In genomic region chr17:310111-311010, GRCh38 we compare ENCODE assay signal across 22 cellular contexts. TPM values are rescaled to one million over a fixed set of nuclear protein-coding genes. Genes with fewer than 3 reads are reported as not detected.
DNase-seq lines count a peak whose midpoint lies in the region; ATAC-seq and TF ChIP-seq lines count a peak whose summit lies in the region.
"Had no signal": no experiment of that assay in that cellular context is flagged by ENCODE, and none has a peak within 500 bp of the region (broad histone marks: within the 10 kb centered on the region; RNA-seq: fewer than 3 reads in every experiment).

No MANE protein-coding gene starts in this region.

- peaks cover 0 to 8% (median 0%) of the 10 kb centered on the region in 11 experiments; a peak in 2 of 22 replicates for H3K27me3 ChIP-seq in BLaER1 treated with 17β-estradiol and CSF1 and Interleukin-3, amounts not matched to agents 10 nM and 100 nM
- no peaks in the 10 kb centered on the region for H3K27me3 ChIP-seq in prostate gland (replicated peaks; ENCODE audit: insufficient read depth)
- H3K27me3 ChIP-seq in GM23248 (replicated peaks; ENCODE audit: insufficient read depth) = no peaks in the 10 kb centered on the region
- H3K27me3 ChIP-seq: adrenal gland, cardiac muscle cell had no signal

- no peak overlapping the region for H3K4me3 Mint-ChIP-seq in WTC11
- H3K4me3 Mint-ChIP-seq: activated T-cell treated with anti-CD3 and anti-CD28 coated beads, Interleukin-2, amount 50 U/mL, for 24 hours; HFFc6; natural killer cell treated with Interleukin-12 subunit alpha and Interleukin-12 subunit beta and Interleukin-15 and Interleukin-18, amount 100 ng/mL, for 72 hours; stimulated activated memory B cell treated with anti-CD40 and anti-IgM and Interleukin-4, amounts not matched to agents 10 μg/mL and 1 μg/mL and 100 μg/mL, for 72 hours; T-helper 17 cell had no signal

- peaks cover 0 to 64% (median 21%) of the 10 kb centered on the region in 11 experiments; a peak in 10 of 22 replicates for H4K20me1 ChIP-seq in BLaER1 treated with 17β-estradiol and CSF1 and Interleukin-3, amounts not matched to agents 10 nM and 100 nM
- H4K20me1 ChIP-seq in GM23248 (ENCODE audit: insufficient read depth) = no peaks in the 10 kb centered on the region

- peaks cover 0 to 2% (median 0%) of the 10 kb centered on the region in 11 experiments; a peak in 4 of 22 replicates for H3K36me3 ChIP-seq in BLaER1 treated with 17β-estradiol and CSF1 and Interleukin-3, amounts not matched to agents 10 nM and 100 nM
- H3K36me3 ChIP-seq in prostate gland (no peaks in the 10 kb centered on the region), GM23248 (ENCODE audit: low read depth) (no peaks in the 10 kb centered on the region)
- H3K36me3 ChIP-seq: adrenal gland, cardiac muscle cell had no signal

- ATAC-seq in WTC11 = no peak
- ATAC-seq in GM21526 (IDR thresholded peaks at IDR 0.05; ENCODE audit: low FRiP score, unreplicated experiment) = no peak
- no peak for ATAC-seq in GM21360 (IDR thresholded peaks at IDR 0.05; ENCODE audit: unreplicated experiment)

- CTCF ChIA-PET in WTC11 (lab: Charles Lee) = interaction anchor here (0.6 to 2.5 kb wide), 19 partner anchors 8 to 746 kb away, joined by 3 to 15 read pairs (median 4); no protein-coding TSS in a partner anchor

- peaks cover 2 to 12% (median 8%) of the 10 kb centered on the region in 11 experiments; a peak in 21 of 22 replicates for H3K9me3 ChIP-seq in BLaER1 treated with 17β-estradiol and CSF1 and Interleukin-3, amounts not matched to agents 10 nM and 100 nM (replicated peaks in 1 of 11)
- H3K9me3 ChIP-seq in prostate gland (no peaks in the 10 kb centered on the region), GM23248 (ENCODE audit: low read depth) (no peaks in the 10 kb centered on the region)
- H3K9me3 ChIP-seq: adrenal gland had no signal

- H3K4me3 ChIP-seq in BLaER1 treated with 17β-estradiol and CSF1 and Interleukin-3, amounts not matched to agents 10 nM and 100 nM = no peak overlapping the region
- H3K4me3 ChIP-seq in prostate gland = no peak overlapping the region
- no peak overlapping the region for H3K4me3 ChIP-seq in GM23248
- H3K4me3 ChIP-seq: adrenal gland, cardiac muscle cell, SK-N-MC had no signal

- H2AFZ ChIP-seq in GM23248 = no peak overlapping the region

- peaks cover 22% of the 10 kb centered on the region for H3K4me1 Mint-ChIP-seq in WTC11
- H3K4me1 Mint-ChIP-seq: stimulated activated memory B cell treated with anti-CD40 and anti-IgM and Interleukin-4, amounts not matched to agents 10 μg/mL and 1 μg/mL and 100 μg/mL, for 72 hours had no signal

- H3K36me3 Mint-ChIP-seq in WTC11 = peaks cover 2% of the 10 kb centered on the region
- H3K36me3 Mint-ChIP-seq: natural killer cell treated with Interleukin-12 subunit alpha and Interleukin-12 subunit beta and Interleukin-15 and Interleukin-18, amount 100 ng/mL, for 72 hours; stimulated activated memory B cell treated with anti-CD40 and anti-IgM and Interleukin-4, amounts not matched to agents 10 μg/mL and 1 μg/mL and 100 μg/mL, for 72 hours had no signal

- H3K4me2 ChIP-seq in BLaER1 treated with 17β-estradiol and CSF1 and Interleukin-3, amounts not matched to agents 10 nM and 100 nM = peak overlapping the region in 6 of 11 experiments; percentile 10 to 36 (median 30); a peak in 7 of 22 replicates
- H3K4me2 ChIP-seq in GM23248 (ENCODE audit: unreplicated experiment) = no peak overlapping the region

- WGBS in prostate gland = 88% methylated on average over 28 of the region's 28 CpGs
- 74 to 76% methylated on average over 26 to 28 of the region's 28 CpGs for WGBS in GM23248 (ENCODE audit: low coverage in 1 of 2, low lambda C conversion rate in 2 of 2, missing lambda C conversion rate in 2 of 2), 2 experiments

- TF ChIP-seq POLR2A in prostate gland (IDR thresholded peaks at IDR 0.05) = no peak

- H3K27ac Mint-ChIP-seq in WTC11 = peak overlapping the region; percentile 39; the same call in 1 of the 2 replicates
- H3K27ac Mint-ChIP-seq: activated T-cell treated with anti-CD3 and anti-CD28 coated beads, Interleukin-2, amount 50 U/mL, for 24 hours; HFFc6; natural killer cell treated with Interleukin-12 subunit alpha and Interleukin-12 subunit beta and Interleukin-15 and Interleukin-18, amount 100 ng/mL, for 72 hours; stimulated activated memory B cell treated with anti-CD40 and anti-IgM and Interleukin-4, amounts not matched to agents 10 μg/mL and 1 μg/mL and 100 μg/mL, for 72 hours; T-helper 17 cell had no signal

- DNase-seq in WTC11 (ENCODE audit: low spot score) = no peak
- peak; percentile 89 for DNase-seq in islet precursor cell
- DNase-seq in posterior cingulate gyrus = peak in 8 of 10 donors; percentile 46 to 94 (median 66)
- no peak for DNase-seq in prostate gland (ENCODE audit: low spot score)
- DNase-seq in GM23248 = no peak
- DNase-seq: HFFc6; midbrain; NCI-H1694 treated with DMSO at 0.1 percent for 48 hours; NCI-H2171; NCI-H524 treated with DMSO at 0.1 percent for 48 hours; NK-92 treated with Interleukin-12 subunit alpha and Interleukin-12 subunit beta, amount 100 ng/mL, for 24 hours; T-helper 17 cell had no signal

- TF ChIP-seq CTCF in WTC11 (IDR thresholded peaks at IDR 0.05) = no peak
- no peak for TF ChIP-seq CTCF in prostate gland (IDR thresholded peaks at IDR 0.05)

- H3K79me2 ChIP-seq in GM23248 (ENCODE audit: insufficient read depth) = no peaks in the 10 kb centered on the region

- H3K4me1 ChIP-seq in BLaER1 treated with 17β-estradiol and CSF1 and Interleukin-3, amounts not matched to agents 10 nM and 100 nM = peaks cover 11 to 52% (median 28%) of the 10 kb centered on the region in 10 experiments; a peak in 18 of 20 replicates
- H3K4me1 ChIP-seq in prostate gland (replicated peaks) (no peaks in the 10 kb centered on the region), GM23248 (ENCODE audit: insufficient read depth) (no peaks in the 10 kb centered on the region)

- H3K9ac ChIP-seq in BLaER1 treated with 17β-estradiol and CSF1 and Interleukin-3, amounts not matched to agents 10 nM and 100 nM = peak overlapping the region in 3 of 11 experiments; percentile 5 to 37 (median 24); a peak in 3 of 22 replicates
- no peak overlapping the region for H3K9ac ChIP-seq in GM23248

- peaks cover 9% of the 10 kb centered on the region for H3K9me3 Mint-ChIP-seq in WTC11
- H3K9me3 Mint-ChIP-seq: activated T-cell treated with anti-CD3 and anti-CD28 coated beads, Interleukin-2, amount 50 U/mL, for 24 hours had no signal

- intact Hi-C loops in posterior cingulate gyrus (cut with DNase I) (no loop called here), prostate gland (cut with DNase I) (no loop called here)

- POLR2A ChIA-PET in WTC11 (lab: Charles Lee) = no interaction called here

- H3K9me2 ChIP-seq in GM23248 (ENCODE audit: insufficient read depth) = no peaks in the 10 kb centered on the region

- H3K27ac ChIP-seq in BLaER1 treated with 17β-estradiol and CSF1 and Interleukin-3, amounts not matched to agents 10 nM and 100 nM = peak overlapping the region in 2 of 11 experiments; percentile 37 to 40; a peak in 2 of 22 replicates
- H3K27ac ChIP-seq in prostate gland (no peak overlapping the region), GM23248 (no peak overlapping the region)
- H3K27ac ChIP-seq: C4-2B, cardiac muscle cell, SK-N-MC had no signal

- in situ Hi-C loops in GM23248 (cut with MboI) = no loop called here

- H3F3A ChIP-seq in GM23248 (ENCODE audit: insufficient read depth) = no peaks in the 10 kb centered on the region

- peaks cover 14% of the 10 kb centered on the region for H3K27me3 Mint-ChIP-seq in WTC11 (ENCODE audit: low read depth)
- H3K27me3 Mint-ChIP-seq: activated T-cell treated with anti-CD3 and anti-CD28 coated beads, Interleukin-2, amount 50 U/mL, for 24 hours; natural killer cell treated with Interleukin-12 subunit alpha and Interleukin-12 subunit beta and Interleukin-15 and Interleukin-18, amount 100 ng/mL, for 72 hours; stimulated activated memory B cell treated with anti-CD40 and anti-IgM and Interleukin-4, amounts not matched to agents 10 μg/mL and 1 μg/mL and 100 μg/mL, for 72 hours; T-helper 17 cell had no signal

TF ChIP-seq in WTC11, 78 proteins besides CTCF, POLR2A, EP300 and RAD21 (continues in another document):
- TF ChIP-seq ZBTB43 (CRISPR knock-in tag; IDR thresholded peaks at IDR 0.05) (no peak), STAT6 (CRISPR knock-in tag; conservative IDR thresholded peaks at IDR 0.05; ENCODE audit: low read depth) (no peak)

RNA-seq across cellular contexts. Expression of gene RPH3AL, which starts 42.2 kb away (rescaled TPM):
- 2.0 to 4.6 TPM (median 3.7 TPM) in 3 replicates for total RNA-seq in WTC11 (2021)
- 10 to 100 TPM; 11.7 to 17.8 TPM for total RNA-seq in prostate gland
- total RNA-seq in GM23248 (2014; rRNA removed; shearing (Covaris generic)) = 2.7 and 13.4 TPM in 2 replicates
- 5.2 and 5.4 TPM in 2 replicates for polyA plus RNA-seq in GM23248 (2016; fragmentation: Nextera tagmentation; extraction: Ambion mirVana)

Comparison
In these comparisons a context has a peak if more than half of its experiments do, and no peak if none do; other contexts are left out.
1. DNase-seq: peak in islet precursor cell (single experiment) and posterior cingulate gyrus (8 of 10); none in WTC11 (single experiment), prostate gland (single experiment) and GM23248 (single experiment).